ENCODE assay signal across 28 cellular contexts in the genomic region with DNA sequence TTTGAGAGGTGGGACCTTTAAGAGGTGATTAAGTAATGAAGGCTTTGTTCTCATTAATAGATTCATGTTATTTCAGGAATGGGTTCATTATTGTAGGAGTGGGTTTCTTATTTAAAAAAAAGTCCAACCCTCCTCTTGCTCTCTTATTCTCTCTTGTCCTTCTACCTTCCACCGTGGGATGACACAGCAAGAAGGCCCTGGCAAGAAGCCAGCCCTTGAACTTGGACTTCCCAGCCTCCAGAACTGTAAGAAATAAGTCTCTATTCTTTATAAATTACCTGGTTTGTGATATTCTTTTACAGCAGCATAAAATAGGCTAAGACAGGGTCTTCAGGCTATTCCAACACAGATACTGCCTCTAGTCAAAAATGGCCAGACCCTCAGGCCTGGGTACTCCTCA.
"Had no signal": no experiment of that assay in that cellular context is flagged by ENCODE, and none has a peak within 500 bp of the region (broad histone marks: within the 10 kb centered on the region; RNA-seq: fewer than 3 reads in every experiment).

No MANE protein-coding gene starts in this region.

- ATAC-seq: activated naive CD8-positive, alpha-beta T cell treated with anti-CD3 and anti-CD28 coated beads, Interleukin-2, amount 50 U/mL, for 24 hours; activated T-cell treated with anti-CD3 and anti-CD28 coated beads, Interleukin-2, amount 50 U/mL, for 4 hours; Panc1; WTC11 had no signal

- H3K27me3 ChIP-seq: MG63, SJSA1 had no signal

- H3K4me3 ChIP-seq: MG63, SJSA1 had no signal

- DNase-seq: activated CD4-positive, alpha-beta memory T cell treated with anti-CD3 and anti-CD28 coated beads for 36 hours; activated CD4-positive, alpha-beta T cell treated with anti-CD3 and anti-CD28 coated beads for 4 hours; activated CD4-positive, alpha-beta T cell treated with anti-CD3 and anti-CD28 coated beads, Interleukin-2, amount 50 U/mL, for 1 hour; activated CD4-positive, CD25-positive, alpha-beta regulatory T cell treated with anti-CD3 and anti-CD28 coated beads, Interleukin-2, amount 50 U/mL, for 72 hours; activated CD8-positive, alpha-beta memory T cell treated with anti-CD3 and anti-CD28 coated beads, Interleukin-2, amount 50 U/mL, for 4 hours; activated naive CD4-positive, alpha-beta T cell treated with anti-CD3 and anti-CD28 coated beads, Interleukin-2, amount 10 ng/mL, durations not matched to agents 7 days and 5 days; activated naive CD8-positive, alpha-beta T cell treated with anti-CD3 and anti-CD28 coated beads, Interleukin-2, amount 50 U/mL, for 24 hours; activated T-cell treated with anti-CD3 and anti-CD28 coated beads for 4 hours; activated T-cell treated with anti-CD3 and anti-CD28 coated beads, Interleukin-2, amount 50 U/mL, for 4 hours; anterior cingulate cortex; caudate nucleus; cerebellar nuclear complex; Karpas-422; MG63; NCI-H1048; NCI-H1105 treated with DMSO at 0.1 percent for 48 hours; NCI-H1436 treated with DMSO at 0.1 percent for 48 hours; NCI-H1694 treated with DMSO at 0.1 percent for 48 hours; NCI-H2029; NCI-H345; NCI-H526; NCI-H748 treated with DMSO at 0.1 percent for 48 hours; NK-92 treated with Interleukin-12 subunit alpha and Interleukin-12 subunit beta, amount 100 ng/mL, for 24 hours; SHP77 treated with DMSO at 0.1 percent for 48 hours; T1000 had no signal

- H3K36me3 ChIP-seq: SJSA1 had no signal

- H3K27ac ChIP-seq: SJSA1 had no signal
